Comparison of ENCODE assay signal across 1 cellular context in the genomic region with DNA sequence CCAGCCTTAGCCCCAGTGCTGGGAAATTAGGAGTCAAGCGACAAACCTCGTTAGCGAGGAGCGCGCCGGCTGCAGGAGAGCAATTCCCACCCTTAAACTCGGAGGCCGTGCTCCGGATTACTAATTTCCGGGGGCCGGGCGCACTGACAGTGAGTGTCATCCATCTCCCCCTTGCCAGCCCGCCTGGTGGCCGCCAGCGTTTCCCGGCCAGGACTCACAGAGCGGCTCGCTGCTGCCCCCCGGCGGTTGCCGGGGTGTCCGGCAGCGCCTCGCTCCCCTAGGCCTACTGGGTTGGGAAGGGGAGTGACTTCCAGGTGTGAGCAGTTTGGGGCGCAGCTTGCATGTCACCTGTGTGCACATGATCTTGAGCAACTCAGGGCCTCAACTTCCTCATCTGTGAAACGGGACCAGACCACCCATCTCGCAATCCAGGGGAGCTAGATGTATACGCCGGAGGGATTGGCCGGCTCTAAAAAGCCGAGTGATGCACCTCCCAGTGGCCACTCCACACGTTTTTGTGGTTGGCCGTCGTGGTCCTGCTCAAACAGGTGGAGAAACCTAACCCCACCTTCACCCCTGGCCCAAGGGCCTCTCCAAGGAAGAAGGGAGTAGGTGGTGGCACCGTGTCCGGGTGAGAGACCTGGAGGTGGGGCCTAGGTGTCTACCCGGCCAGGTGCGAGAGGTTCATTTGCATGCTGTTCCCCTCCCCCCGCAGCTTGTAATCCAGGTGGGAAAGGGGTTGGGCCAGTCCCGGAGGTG.
TF ChIP-seq lines count a peak whose summit lies in the region.

No MANE protein-coding gene starts in this region.

TF ChIP-seq in K562, 482 proteins besides CTCF, POLR2A, EP300 and RAD21 (continued from another document and continues in another):
- TF ChIP-seq, protein P1, sequence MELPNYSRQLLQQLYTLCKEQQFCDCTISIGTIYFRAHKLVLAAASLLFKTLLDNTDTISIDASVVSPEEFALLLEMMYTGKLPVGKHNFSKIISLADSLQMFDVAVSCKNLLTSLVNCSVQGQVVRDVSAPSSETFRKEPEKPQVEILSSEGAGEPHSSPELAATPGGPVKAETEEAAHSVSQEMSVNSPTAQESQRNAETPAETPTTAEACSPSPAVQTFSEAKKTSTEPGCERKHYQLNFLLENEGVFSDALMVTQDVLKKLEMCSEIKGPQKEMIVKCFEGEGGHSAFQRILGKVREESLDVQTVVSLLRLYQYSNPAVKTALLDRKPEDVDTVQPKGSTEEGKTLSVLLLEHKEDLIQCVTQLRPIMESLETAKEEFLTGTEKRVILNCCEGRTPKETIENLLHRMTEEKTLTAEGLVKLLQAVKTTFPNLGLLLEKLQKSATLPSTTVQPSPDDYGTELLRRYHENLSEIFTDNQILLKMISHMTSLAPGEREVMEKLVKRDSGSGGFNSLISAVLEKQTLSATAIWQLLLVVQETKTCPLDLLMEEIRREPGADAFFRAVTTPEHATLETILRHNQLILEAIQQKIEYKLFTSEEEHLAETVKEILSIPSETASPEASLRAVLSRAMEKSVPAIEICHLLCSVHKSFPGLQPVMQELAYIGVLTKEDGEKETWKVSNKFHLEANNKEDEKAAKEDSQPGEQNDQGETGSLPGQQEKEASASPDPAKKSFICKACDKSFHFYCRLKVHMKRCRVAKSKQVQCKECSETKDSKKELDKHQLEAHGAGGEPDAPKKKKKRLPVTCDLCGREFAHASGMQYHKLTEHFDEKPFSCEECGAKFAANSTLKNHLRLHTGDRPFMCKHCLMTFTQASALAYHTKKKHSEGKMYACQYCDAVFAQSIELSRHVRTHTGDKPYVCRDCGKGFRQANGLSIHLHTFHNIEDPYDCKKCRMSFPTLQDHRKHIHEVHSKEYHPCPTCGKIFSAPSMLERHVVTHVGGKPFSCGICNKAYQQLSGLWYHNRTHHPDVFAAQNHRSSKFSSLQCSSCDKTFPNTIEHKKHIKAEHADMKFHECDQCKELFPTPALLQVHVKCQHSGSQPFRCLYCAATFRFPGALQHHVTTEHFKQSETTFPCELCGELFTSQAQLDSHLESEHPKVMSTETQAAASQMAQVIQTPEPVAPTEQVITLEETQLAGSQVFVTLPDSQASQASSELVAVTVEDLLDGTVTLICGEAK (IDR thresholded peaks at IDR 0.05) = peak; percentile 7; the same call in 1 of the 2 replicates
- TF ChIP-seq, protein P1 (CRISPR knock-in tag; IDR thresholded peaks at IDR 0.05) = no peak
- TF ChIP-seq EP400 (IDR thresholded peaks at IDR 0.05) = peak; percentile 38
- no peak for TF ChIP-seq GTF2F1 (IDR thresholded peaks at IDR 0.05; ENCODE audit: low read depth, low read length)
- TF ChIP-seq, protein P2, sequence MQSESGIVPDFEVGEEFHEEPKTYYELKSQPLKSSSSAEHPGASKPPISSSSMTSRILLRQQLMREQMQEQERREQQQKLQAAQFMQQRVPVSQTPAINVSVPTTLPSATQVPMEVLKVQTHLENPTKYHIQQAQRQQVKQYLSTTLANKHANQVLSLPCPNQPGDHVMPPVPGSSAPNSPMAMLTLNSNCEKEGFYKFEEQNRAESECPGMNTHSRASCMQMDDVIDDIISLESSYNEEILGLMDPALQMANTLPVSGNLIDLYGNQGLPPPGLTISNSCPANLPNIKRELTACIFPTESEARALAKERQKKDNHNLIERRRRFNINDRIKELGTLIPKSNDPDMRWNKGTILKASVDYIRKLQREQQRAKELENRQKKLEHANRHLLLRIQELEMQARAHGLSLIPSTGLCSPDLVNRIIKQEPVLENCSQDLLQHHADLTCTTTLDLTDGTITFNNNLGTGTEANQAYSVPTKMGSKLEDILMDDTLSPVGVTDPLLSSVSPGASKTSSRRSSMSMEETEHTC (IDR thresholded peaks at IDR 0.05) = no peak; the same call in 1 of the 2 replicates
- TF ChIP-seq ZNF140 (CRISPR knock-in tag; IDR thresholded peaks at IDR 0.05) = no peak
- TF ChIP-seq, protein P3, sequence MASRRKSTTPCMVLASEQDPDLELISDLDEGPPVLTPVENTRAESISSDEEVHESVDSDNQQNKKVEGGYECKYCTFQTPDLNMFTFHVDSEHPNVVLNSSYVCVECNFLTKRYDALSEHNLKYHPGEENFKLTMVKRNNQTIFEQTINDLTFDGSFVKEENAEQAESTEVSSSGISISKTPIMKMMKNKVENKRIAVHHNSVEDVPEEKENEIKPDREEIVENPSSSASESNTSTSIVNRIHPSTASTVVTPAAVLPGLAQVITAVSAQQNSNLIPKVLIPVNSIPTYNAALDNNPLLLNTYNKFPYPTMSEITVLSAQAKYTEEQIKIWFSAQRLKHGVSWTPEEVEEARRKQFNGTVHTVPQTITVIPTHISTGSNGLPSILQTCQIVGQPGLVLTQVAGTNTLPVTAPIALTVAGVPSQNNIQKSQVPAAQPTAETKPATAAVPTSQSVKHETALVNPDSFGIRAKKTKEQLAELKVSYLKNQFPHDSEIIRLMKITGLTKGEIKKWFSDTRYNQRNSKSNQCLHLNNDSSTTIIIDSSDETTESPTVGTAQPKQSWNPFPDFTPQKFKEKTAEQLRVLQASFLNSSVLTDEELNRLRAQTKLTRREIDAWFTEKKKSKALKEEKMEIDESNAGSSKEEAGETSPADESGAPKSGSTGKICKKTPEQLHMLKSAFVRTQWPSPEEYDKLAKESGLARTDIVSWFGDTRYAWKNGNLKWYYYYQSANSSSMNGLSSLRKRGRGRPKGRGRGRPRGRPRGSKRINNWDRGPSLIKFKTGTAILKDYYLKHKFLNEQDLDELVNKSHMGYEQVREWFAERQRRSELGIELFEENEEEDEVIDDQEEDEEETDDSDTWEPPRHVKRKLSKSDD (conservative IDR thresholded peaks at IDR 0.05; ENCODE audit: low read length) = no peak
- TF ChIP-seq, protein P4, sequence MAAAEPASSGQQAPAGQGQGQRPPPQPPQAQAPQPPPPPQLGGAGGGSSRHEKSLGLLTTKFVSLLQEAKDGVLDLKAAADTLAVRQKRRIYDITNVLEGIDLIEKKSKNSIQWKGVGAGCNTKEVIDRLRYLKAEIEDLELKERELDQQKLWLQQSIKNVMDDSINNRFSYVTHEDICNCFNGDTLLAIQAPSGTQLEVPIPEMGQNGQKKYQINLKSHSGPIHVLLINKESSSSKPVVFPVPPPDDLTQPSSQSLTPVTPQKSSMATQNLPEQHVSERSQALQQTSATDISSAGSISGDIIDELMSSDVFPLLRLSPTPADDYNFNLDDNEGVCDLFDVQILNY (CRISPR knock-in tag; IDR thresholded peaks at IDR 0.05) = no peak
- no peak for TF ChIP-seq SMARCB1 (IDR thresholded peaks at IDR 0.05; ENCODE audit: insufficient read length, low read depth)
- TF ChIP-seq CREB1 (IDR thresholded peaks at IDR 0.05) = no peak; the same call in 1 of the 2 replicates
- peak; percentile 68 for TF ChIP-seq CREB1 (CRISPR knock-in tag; IDR thresholded peaks at IDR 0.05)
- peak in 1 of 2 experiments; percentile 84; a peak in 2 of 4 replicates for TF ChIP-seq RCOR1 (IDR thresholded peaks at IDR 0.05; ENCODE audit: borderline replicate concordance in 1 of 2, low read depth in 2 of 2, low read length in 2 of 2)
- peak; percentile 58; the same call in 1 of the 2 replicates for TF ChIP-seq POLR2AphosphoS5 (IDR thresholded peaks at IDR 0.05; ENCODE audit: control insufficient read depth, insufficient read depth, low read depth, low read length)
- TF ChIP-seq, protein P5, sequence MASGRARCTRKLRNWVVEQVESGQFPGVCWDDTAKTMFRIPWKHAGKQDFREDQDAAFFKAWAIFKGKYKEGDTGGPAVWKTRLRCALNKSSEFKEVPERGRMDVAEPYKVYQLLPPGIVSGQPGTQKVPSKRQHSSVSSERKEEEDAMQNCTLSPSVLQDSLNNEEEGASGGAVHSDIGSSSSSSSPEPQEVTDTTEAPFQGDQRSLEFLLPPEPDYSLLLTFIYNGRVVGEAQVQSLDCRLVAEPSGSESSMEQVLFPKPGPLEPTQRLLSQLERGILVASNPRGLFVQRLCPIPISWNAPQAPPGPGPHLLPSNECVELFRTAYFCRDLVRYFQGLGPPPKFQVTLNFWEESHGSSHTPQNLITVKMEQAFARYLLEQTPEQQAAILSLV (tag; IDR thresholded peaks at IDR 0.05) = 0 out of 2 replicates have a peak, but pooled peaks have one; percentile 15
- peak; percentile 93 for TF ChIP-seq ETV1 (tag; conservative IDR thresholded peaks at IDR 0.05; ENCODE audit: low read depth)
- TF ChIP-seq LEF1 (IDR thresholded peaks at IDR 0.05) = peak; percentile 13; the same call in 1 of the 2 replicates
- peak; percentile 9 for TF ChIP-seq DACH1 (IDR thresholded peaks at IDR 0.05; ENCODE audit: partially characterized antibody)
- TF ChIP-seq MCM5 (IDR thresholded peaks at IDR 0.05; ENCODE audit: low read depth) = no peak
- TF ChIP-seq E2F3 (CRISPR knock-in tag; IDR thresholded peaks at IDR 0.05) = 0 out of 2 replicates have a peak, but pooled peaks have one; percentile 13
- TF ChIP-seq TBL1XR1 (IDR thresholded peaks at IDR 0.05; ENCODE audit: low read length in 2 of 2) = peak; percentile 46 to 57; a peak in 2 of 4 replicates
- 0 out of 2 replicates have a peak, but pooled peaks have one; percentile 11 for TF ChIP-seq ZNF584 (CRISPR knock-in tag; IDR thresholded peaks at IDR 0.05; ENCODE audit: low read depth)
- TF ChIP-seq, protein P6, sequence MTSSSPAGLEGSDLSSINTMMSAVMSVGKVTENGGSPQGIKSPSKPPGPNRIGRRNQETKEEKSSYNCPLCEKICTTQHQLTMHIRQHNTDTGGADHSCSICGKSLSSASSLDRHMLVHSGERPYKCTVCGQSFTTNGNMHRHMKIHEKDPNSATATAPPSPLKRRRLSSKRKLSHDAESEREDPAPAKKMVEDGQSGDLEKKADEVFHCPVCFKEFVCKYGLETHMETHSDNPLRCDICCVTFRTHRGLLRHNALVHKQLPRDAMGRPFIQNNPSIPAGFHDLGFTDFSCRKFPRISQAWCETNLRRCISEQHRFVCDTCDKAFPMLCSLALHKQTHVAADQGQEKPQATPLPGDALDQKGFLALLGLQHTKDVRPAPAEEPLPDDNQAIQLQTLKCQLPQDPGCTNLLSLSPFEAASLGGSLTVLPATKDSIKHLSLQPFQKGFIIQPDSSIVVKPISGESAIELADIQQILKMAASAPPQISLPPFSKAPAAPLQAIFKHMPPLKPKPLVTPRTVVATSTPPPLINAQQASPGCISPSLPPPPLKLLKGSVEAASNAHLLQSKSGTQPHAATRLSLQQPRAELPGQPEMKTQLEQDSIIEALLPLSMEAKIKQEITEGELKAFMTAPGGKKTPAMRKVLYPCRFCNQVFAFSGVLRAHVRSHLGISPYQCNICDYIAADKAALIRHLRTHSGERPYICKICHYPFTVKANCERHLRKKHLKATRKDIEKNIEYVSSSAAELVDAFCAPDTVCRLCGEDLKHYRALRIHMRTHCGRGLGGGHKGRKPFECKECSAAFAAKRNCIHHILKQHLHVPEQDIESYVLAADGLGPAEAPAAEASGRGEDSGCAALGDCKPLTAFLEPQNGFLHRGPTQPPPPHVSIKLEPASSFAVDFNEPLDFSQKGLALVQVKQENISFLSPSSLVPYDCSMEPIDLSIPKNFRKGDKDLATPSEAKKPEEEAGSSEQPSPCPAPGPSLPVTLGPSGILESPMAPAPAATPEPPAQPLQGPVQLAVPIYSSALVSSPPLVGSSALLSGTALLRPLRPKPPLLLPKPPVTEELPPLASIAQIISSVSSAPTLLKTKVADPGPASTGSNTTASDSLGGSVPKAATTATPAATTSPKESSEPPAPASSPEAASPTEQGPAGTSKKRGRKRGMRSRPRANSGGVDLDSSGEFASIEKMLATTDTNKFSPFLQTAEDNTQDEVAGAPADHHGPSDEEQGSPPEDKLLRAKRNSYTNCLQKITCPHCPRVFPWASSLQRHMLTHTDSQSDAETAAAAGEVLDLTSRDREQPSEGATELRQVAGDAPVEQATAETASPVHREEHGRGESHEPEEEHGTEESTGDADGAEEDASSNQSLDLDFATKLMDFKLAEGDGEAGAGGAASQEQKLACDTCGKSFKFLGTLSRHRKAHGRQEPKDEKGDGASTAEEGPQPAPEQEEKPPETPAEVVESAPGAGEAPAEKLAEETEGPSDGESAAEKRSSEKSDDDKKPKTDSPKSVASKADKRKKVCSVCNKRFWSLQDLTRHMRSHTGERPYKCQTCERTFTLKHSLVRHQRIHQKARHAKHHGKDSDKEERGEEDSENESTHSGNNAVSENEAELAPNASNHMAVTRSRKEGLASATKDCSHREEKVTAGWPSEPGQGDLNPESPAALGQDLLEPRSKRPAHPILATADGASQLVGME (CRISPR knock-in tag; IDR thresholded peaks at IDR 0.05) = 0 out of 2 replicates have a peak, but pooled peaks have one; percentile 42
- TF ChIP-seq, protein P7, sequence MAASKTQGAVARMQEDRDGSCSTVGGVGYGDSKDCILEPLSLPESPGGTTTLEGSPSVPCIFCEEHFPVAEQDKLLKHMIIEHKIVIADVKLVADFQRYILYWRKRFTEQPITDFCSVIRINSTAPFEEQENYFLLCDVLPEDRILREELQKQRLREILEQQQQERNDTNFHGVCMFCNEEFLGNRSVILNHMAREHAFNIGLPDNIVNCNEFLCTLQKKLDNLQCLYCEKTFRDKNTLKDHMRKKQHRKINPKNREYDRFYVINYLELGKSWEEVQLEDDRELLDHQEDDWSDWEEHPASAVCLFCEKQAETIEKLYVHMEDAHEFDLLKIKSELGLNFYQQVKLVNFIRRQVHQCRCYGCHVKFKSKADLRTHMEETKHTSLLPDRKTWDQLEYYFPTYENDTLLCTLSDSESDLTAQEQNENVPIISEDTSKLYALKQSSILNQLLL (CRISPR knock-in tag; IDR thresholded peaks at IDR 0.05; ENCODE audit: borderline replicate concordance) = no peak
- no peak for TF ChIP-seq ZSCAN32 (CRISPR knock-in tag; IDR thresholded peaks at IDR 0.05)
- TF ChIP-seq RBM17 (IDR thresholded peaks at IDR 0.05; ENCODE audit: borderline replicate concordance, low read depth, low read length) = no peak
- peak; percentile 41; the same call in 1 of the 2 replicates for TF ChIP-seq EGR1 (conservative IDR thresholded peaks at IDR 0.05)
- TF ChIP-seq ZNF431 (CRISPR knock-in tag; IDR thresholded peaks at IDR 0.05) = no peak
- no peak for TF ChIP-seq MED1 (CRISPR knock-in tag; IDR thresholded peaks at IDR 0.05; ENCODE audit: borderline replicate concordance)
